Comparison of ENCODE assay signal across 8 cellular contexts in genomic region chr21:46634966-46635323, GRCh38. TPM values are rescaled to one million over a fixed set of nuclear protein-coding genes. Genes with fewer than 3 reads are reported as not detected.
A peak's percentile ranks its signal among the peaks of the same experiment; 100 is the strongest.
DNase-seq lines count a peak whose midpoint lies in the region; TF ChIP-seq lines count a peak whose summit lies in the region.

No MANE protein-coding gene starts in this region.

- H3K79me2 ChIP-seq in mesendoderm (ENCODE audit: control insufficient read depth, insufficient read depth, low read length): peaks cover 5% of the 10 kb centered on the region

- H3K23ac ChIP-seq in mesendoderm (ENCODE audit: low read length): no peak overlapping the region

- 9 to 19% methylated on average over 6 to 13 of the region's 14 CpGs for WGBS in endodermal cell (ENCODE audit: insufficient coverage in 1 of 2, insufficient read length in 1 of 2), 2 experiments
- WGBS in mesendoderm (ENCODE audit: extremely low coverage, insufficient coverage, low lambda C conversion rate): no CpG with 5 or more reads among the region's 14 CpGs
- WGBS in testis, 2 donors: 0% methylated on average over 11 to 14 of the region's 14 CpGs

- peak overlapping the region; percentile 96 for H4K8ac ChIP-seq in mesendoderm (ENCODE audit: low read depth, low read length)

- peaks cover 9% of the 10 kb centered on the region for H3K79me1 ChIP-seq in mesendoderm (ENCODE audit: low read length)

- no peak overlapping the region for H2BK5ac ChIP-seq in mesendoderm (ENCODE audit: low read length)

- peaks cover 14% of the 10 kb centered on the region for H3K4me1 Mint-ChIP-seq in endodermal cell

- H3K4me3 Mint-ChIP-seq in endodermal cell: peak overlapping the region; percentile 86

- peak overlapping the region; percentile 77 for H3K4ac ChIP-seq in mesendoderm (ENCODE audit: low read depth, low read length)

- peak overlapping the region; percentile 96 for H3K27ac ChIP-seq in endodermal cell (ENCODE audit: low read depth, low read length)
- peak overlapping the region; percentile 32 for H3K27ac ChIP-seq in mesendoderm (ENCODE audit: low read depth, low read length)
- H3K27ac ChIP-seq in testis: peak overlapping the region; percentile 92 to 98

- no peak for TF ChIP-seq POLR2A in testis (IDR thresholded peaks at IDR 0.05)

- H3K4me1 ChIP-seq in endodermal cell (ENCODE audit: control insufficient read depth, insufficient read depth, low read length) (peaks cover 5% of the 10 kb centered on the region), mesendoderm (ENCODE audit: control insufficient read depth, low read depth, low read length) (no peaks in the 10 kb centered on the region), testis (peaks cover 14% of the 10 kb centered on the region)

- H3K9me3 ChIP-seq in endodermal cell (ENCODE audit: control insufficient read depth, low read length) (no peaks in the 10 kb centered on the region), testis (no peaks in the 10 kb centered on the region)

- no peak overlapping the region for H4K5ac ChIP-seq in mesendoderm (ENCODE audit: low read length)

- no peaks in the 10 kb centered on the region for H3K9me3 Mint-ChIP-seq in endodermal cell

- H3K36me3 ChIP-seq in endodermal cell (ENCODE audit: control insufficient read depth, insufficient read depth, low read length) (peaks cover 15% of the 10 kb centered on the region), mesendoderm (ENCODE audit: control insufficient read depth, insufficient read depth, low read length) (no peaks in the 10 kb centered on the region), testis (ENCODE audit: low read depth, missing control alignments) (no peaks in the 10 kb centered on the region)

- H3K56ac ChIP-seq in mesendoderm (ENCODE audit: low read length): peak overlapping the region; percentile 86

- H2AK5ac ChIP-seq in mesendoderm (ENCODE audit: low read length): no peak overlapping the region

- no peaks in the 10 kb centered on the region for H3K27me3 Mint-ChIP-seq in endodermal cell (ENCODE audit: insufficient read depth)

- no peak overlapping the region for H2BK15ac ChIP-seq in mesendoderm (replicated peaks; ENCODE audit: low read depth)

- peak; percentile 81 for DNase-seq in GDM1 (lab: John Stamatoyannopoulos, UW)
- DNase-seq in HCEC 1CT: peak; percentile 89
- DNase-seq in NCI-H1436 (lab: John Stamatoyannopoulos, UW): peak; percentile 56
- peak; percentile 68 to 83 for DNase-seq in SW 1271 (lab: John Stamatoyannopoulos, UW)
- no peak for DNase-seq in endodermal cell
- DNase-seq in mesendoderm: peak; percentile 87
- DNase-seq in testis: peak; percentile 77
- no peak for DNase-seq in stimulated activated CD4-positive, alpha-beta T cell treated with anti-CD3 and anti-CD28 coated beads, Interleukin-4, amount 100 ng/mL, for 1 hour

- H3K27me3 ChIP-seq in endodermal cell (ENCODE audit: control insufficient read depth, insufficient read depth, low read length, poor library complexity, severe bottlenecking): no peaks in the 10 kb centered on the region
- no peaks in the 10 kb centered on the region for H3K27me3 ChIP-seq in mesendoderm (ENCODE audit: insufficient read depth, low read length, poor library complexity)
- H3K27me3 ChIP-seq in testis: no peaks in the 10 kb centered on the region

- peak overlapping the region; percentile 82 for H3K9ac ChIP-seq in endodermal cell (ENCODE audit: extremely low read depth, low read length, poor library complexity, severe bottlenecking)
- H3K9ac ChIP-seq in mesendoderm (ENCODE audit: low read length): peak overlapping the region; percentile 77

- peak overlapping the region; percentile 72 for H3K4me2 ChIP-seq in mesendoderm (ENCODE audit: low read length)

- H3K36me3 Mint-ChIP-seq in endodermal cell (ENCODE audit: low read depth): peaks cover 24% of the 10 kb centered on the region

- H3K18ac ChIP-seq in mesendoderm (ENCODE audit: low read length): peak overlapping the region; percentile 85

- TF ChIP-seq CTCF in endodermal cell (conservative IDR thresholded peaks at IDR 0.05) (peak; percentile 30), testis (IDR thresholded peaks at IDR 0.05) (peak in 1 of 3 experiments; percentile 26)

- H2BK120ac ChIP-seq in mesendoderm (ENCODE audit: low read depth, low read length): peak overlapping the region; percentile 39

- H3K4me3 ChIP-seq in endodermal cell (ENCODE audit: low read length): peak overlapping the region; percentile 93
- no peak overlapping the region for H3K4me3 ChIP-seq in mesendoderm (ENCODE audit: low read length)
- peak overlapping the region; percentile 81 to 89 for H3K4me3 ChIP-seq in testis

- peak overlapping the region; percentile 95 for H3K27ac Mint-ChIP-seq in endodermal cell

- intact Hi-C loops in testis (cut with DNase I; ENCODE audit: low total_unique reads): no loop called here

RNA-seq across cellular contexts. Expression of gene PRMT2, which starts 0.5 kb away (rescaled TPM):
- total RNA-seq in endodermal cell: 10 to 100 TPM; 73.6 to 87.1 TPM
- polyA plus RNA-seq in endodermal cell (2013, experiment 1 of 2): 98.1 TPM
- polyA plus RNA-seq in endodermal cell (2013, experiment 2 of 2): 97.1 TPM
- 27.8 TPM for polyA plus RNA-seq in mesendoderm (2013, experiment 1 of 2)
- 28.0 TPM for polyA plus RNA-seq in mesendoderm (2013, experiment 2 of 2)
- total RNA-seq in testis: 10 to 100 TPM; 81.6 to 88.9 TPM
- polyA plus RNA-seq in testis (ENCODE audit: insufficient read depth, low read depth, low replicate concordance): 59.4 TPM

RNA-seq across cellular contexts. Expression of gene S100B, which starts 30.1 kb away (rescaled TPM):
- total RNA-seq in endodermal cell (not detected), testis (1 to 10 TPM; 2.7 to 7.4 TPM)
- polyA plus RNA-seq in endodermal cell (2013, experiment 1 of 2): 6.9 TPM
- 8.5 TPM for polyA plus RNA-seq in endodermal cell (2013, experiment 2 of 2)
- 0.35 TPM for polyA plus RNA-seq in mesendoderm (2013, experiment 1 of 2)
- 0.18 TPM for polyA plus RNA-seq in mesendoderm (2013, experiment 2 of 2)
- polyA plus RNA-seq in testis (ENCODE audit: insufficient read depth, low read depth, low replicate concordance): 7.1 TPM

Comparison
In these comparisons a context has a peak if more than half of its experiments do, and no peak if none do; other contexts are left out.
1. DNase-seq: peak in GDM1 (single experiment), HCEC 1CT (single experiment), NCI-H1436 (single experiment), SW 1271 (2 of 2), mesendoderm (single experiment) and testis (single experiment); none in endodermal cell (single experiment) and stimulated activated CD4-positive, alpha-beta T cell treated with anti-CD3 and anti-CD28 coated beads, Interleukin-4, amount 100 ng/mL, for 1 hour (single experiment).
2. H3K27ac ChIP-seq: peak in every context shown above with its lines; median percentile 96 in endodermal cell; 95 in testis; 32 in mesendoderm.